In the genomic region with DNA sequence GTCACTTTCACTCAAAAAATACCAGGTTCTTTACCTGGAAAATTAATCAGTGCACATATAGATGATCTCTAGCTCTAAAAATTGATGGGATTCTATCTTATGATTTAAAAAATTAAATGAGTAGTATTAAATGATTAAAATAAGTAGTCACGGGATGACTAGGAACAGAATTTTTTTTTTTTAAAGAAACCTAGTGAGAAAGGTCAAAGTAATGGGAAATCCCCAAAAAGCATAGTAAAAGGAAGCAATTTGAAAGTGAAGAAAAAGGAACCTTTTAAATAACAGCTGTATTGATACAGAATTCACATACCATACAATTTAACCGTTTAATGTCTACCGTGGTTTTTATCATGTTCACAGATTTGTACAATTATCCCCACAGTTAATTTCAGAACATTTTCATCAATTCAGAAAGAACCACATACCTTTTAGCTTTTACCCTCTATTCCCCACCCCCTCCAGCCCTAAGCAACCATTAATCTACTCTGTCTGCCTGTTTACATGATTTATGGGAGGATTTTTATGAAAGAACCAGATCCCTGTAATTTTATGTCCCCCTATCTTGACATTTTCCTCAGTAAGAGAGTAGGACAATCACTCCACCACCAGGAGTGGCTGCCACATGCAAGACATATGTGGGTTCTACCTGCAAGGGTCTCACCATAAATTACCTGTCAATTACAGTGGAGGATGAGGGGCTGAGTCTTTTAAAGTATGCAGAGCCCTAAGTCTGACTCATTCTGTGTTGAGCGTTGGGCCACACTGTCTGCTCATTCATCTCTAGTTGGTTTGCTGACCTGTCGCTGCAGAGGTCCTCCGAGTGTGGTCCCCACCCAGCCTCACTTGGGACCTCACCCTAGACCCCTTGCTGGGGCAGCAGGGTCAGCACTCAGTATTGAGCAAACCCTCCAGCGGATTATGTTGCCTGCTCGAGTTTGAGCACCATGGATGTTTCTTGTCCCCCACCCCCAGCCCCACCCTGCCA, we compare ENCODE assay signal across 13 cellular contexts. TPM values are rescaled to one million over a fixed set of nuclear protein-coding genes. Genes with fewer than 3 reads are reported as not detected.
DNase-seq lines count a peak whose midpoint lies in the region; ATAC-seq and TF ChIP-seq lines count a peak whose summit lies in the region.
"Had no signal": no experiment of that assay in that cellular context is flagged by ENCODE, and none has a peak within 500 bp of the region (broad histone marks: within the 10 kb centered on the region; RNA-seq: fewer than 3 reads in every experiment).

No MANE protein-coding gene starts in this region.

- no peaks in the 10 kb centered on the region for H3K9me2 ChIP-seq in OCI-LY7 (ENCODE audit: insufficient read depth, low read length)

- H3K36me3 ChIP-seq in cardiac muscle cell: no peaks in the 10 kb centered on the region
- no peaks in the 10 kb centered on the region for H3K36me3 ChIP-seq in heart left ventricle
- no peaks in the 10 kb centered on the region; the same call in 1 of the 2 replicates for H3K36me3 ChIP-seq in OCI-LY7 (ENCODE audit: insufficient read depth, low read length)
- H3K36me3 ChIP-seq in uterus: no peaks in the 10 kb centered on the region
- H3K36me3 ChIP-seq: BE2C, gastrocnemius medialis had no signal

- peaks cover 23% of the 10 kb centered on the region for H3K4me1 ChIP-seq in cardiac muscle cell (ENCODE audit: low read depth)
- H3K4me1 ChIP-seq in heart left ventricle: peaks cover 0 to 73% (median 49%) of the 10 kb centered on the region in 12 donors
- peaks cover 84% of the 10 kb centered on the region for H3K4me1 ChIP-seq in OCI-LY7 (ENCODE audit: insufficient read depth, low read length, poor library complexity, severe bottlenecking)
- H3K4me1 ChIP-seq in uterus: peaks cover 0 to 5% of the 10 kb centered on the region in 2 donors
- H3K4me1 ChIP-seq: BE2C had no signal

- peak overlapping the region; percentile 79 for H3K4me2 ChIP-seq in OCI-LY7 (ENCODE audit: low read length)

- H3K27ac Mint-ChIP-seq in naive thymus-derived CD8-positive, alpha-beta T cell: peak overlapping the region in 1 of 10 donors; percentile 77
- H3K27ac Mint-ChIP-seq: progenitor cell of endocrine pancreas had no signal

- POLR2A ChIA-PET in OCI-LY7 (lab: Charles Lee): interaction anchor here (0.7 to 1.2 kb wide), 3 partner anchors 13 to 33 kb away, joined by 4 to 6 read pairs (median 5); no protein-coding TSS in a partner anchor
- POLR2A ChIA-PET in naive thymus-derived CD8-positive, alpha-beta T cell (lab: Charles Lee): interaction anchor here (0.6 kb wide), 1 partner anchor 19 kb away, joined by 5 read pairs; no protein-coding TSS in a partner anchor

- BruUV-seq in OCI-LY7 (replicated peaks; lab: Mats Ljungman, UMichigan): no TSS peak

- ATAC-seq in heart left ventricle (no peak), HG02759 (IDR thresholded peaks at IDR 0.05; ENCODE audit: unreplicated experiment) (peak; percentile 40), GM21576 (IDR thresholded peaks at IDR 0.05; ENCODE audit: unreplicated experiment) (no peak)
- no peak for ATAC-seq in naive thymus-derived CD8-positive, alpha-beta T cell
- ATAC-seq: gastrocnemius medialis, left ventricle myocardium superior had no signal

- peaks cover 6 to 17% (median 10%) of the 10 kb centered on the region in 5 donors for H3K27me3 Mint-ChIP-seq in naive thymus-derived CD8-positive, alpha-beta T cell

- no peaks in the 10 kb centered on the region for H4K20me1 ChIP-seq in OCI-LY7 (ENCODE audit: insufficient read depth, low read length)

- H3K27ac ChIP-seq in cardiac muscle cell: peak overlapping the region; percentile 97
- H3K27ac ChIP-seq in heart left ventricle: peak overlapping the region in 2 of 12 donors; percentile 24 to 91
- peak overlapping the region; percentile 40 for H3K27ac ChIP-seq in OCI-LY7 (ENCODE audit: low read depth, low read length, poor library complexity, severe bottlenecking)
- no peak overlapping the region for H3K27ac ChIP-seq in uterus

- H3K4me3 ChIP-seq in cardiac muscle cell (no peak overlapping the region), heart left ventricle (no peak overlapping the region), OCI-LY7 (ENCODE audit: low read depth, low read length, poor library complexity, severe bottlenecking) (peak overlapping the region; percentile 44), uterus (no peak overlapping the region)
- H3K4me3 ChIP-seq: gastrocnemius medialis had no signal

- no peaks in the 10 kb centered on the region for H3K9me3 ChIP-seq in cardiac muscle cell (ENCODE audit: low read depth)
- peaks cover 0 to 7% (median 0%) of the 10 kb centered on the region in 12 donors for H3K9me3 ChIP-seq in heart left ventricle
- no peaks in the 10 kb centered on the region for H3K9me3 ChIP-seq in OCI-LY7 (ENCODE audit: low read length)
- H3K9me3 ChIP-seq in uterus: no peaks in the 10 kb centered on the region
- H3K9me3 ChIP-seq: BE2C, gastrocnemius medialis had no signal

- DNase-seq in cardiac muscle cell (ENCODE audit: low read depth in 1 of 2, low spot score in 1 of 2) (no peak), heart left ventricle (no peak), OCI-LY7 (ENCODE audit: low spot score) (no peak), epidermal melanocyte (ENCODE audit: insufficient read length, low spot score) (no peak), uterus (no peak)
- no peak for DNase-seq in naive thymus-derived CD8-positive, alpha-beta T cell
- DNase-seq: BE2C, gastrocnemius medialis, left ventricle myocardium superior, T1000 had no signal

- peaks cover 0 to 1% (median 0%) of the 10 kb centered on the region in 9 donors for H3K9me3 Mint-ChIP-seq in naive thymus-derived CD8-positive, alpha-beta T cell

- H3K36me3 Mint-ChIP-seq in naive thymus-derived CD8-positive, alpha-beta T cell: no peaks in the 10 kb centered on the region

- H3K4me3 Mint-ChIP-seq in naive thymus-derived CD8-positive, alpha-beta T cell: peak overlapping the region in 1 of 10 donors; percentile 19

- H3K4me1 Mint-ChIP-seq in naive thymus-derived CD8-positive, alpha-beta T cell: peaks cover 0 to 76% (median 6%) of the 10 kb centered on the region in 4 donors

- TF ChIP-seq CTCF in cardiac muscle cell (IDR thresholded peaks at IDR 0.05; ENCODE audit: low read depth, low read length): no peak
- TF ChIP-seq CTCF in heart left ventricle (IDR thresholded peaks at IDR 0.05): no peak
- TF ChIP-seq CTCF in OCI-LY7 (conservative IDR thresholded peaks at IDR 0.05; ENCODE audit: low read length): no peak
- TF ChIP-seq CTCF in uterus (IDR thresholded peaks at IDR 0.05): no peak

- H2AFZ ChIP-seq in OCI-LY7 (ENCODE audit: low read length): no peak overlapping the region

- H3K79me2 ChIP-seq in OCI-LY7 (ENCODE audit: insufficient read depth, low read depth, low read length): peaks cover 4% of the 10 kb centered on the region; the same call in 1 of the 2 replicates

- CTCF ChIA-PET in OCI-LY7 (lab: Charles Lee; ENCODE audit: unreplicated experiment): interaction anchor here (0.5 kb wide), 1 partner anchor 14 kb away, joined by 3 read pairs; no protein-coding TSS in a partner anchor

- H3K27me3 ChIP-seq in cardiac muscle cell (no peaks in the 10 kb centered on the region), heart left ventricle (no peaks in the 10 kb centered on the region), uterus (no peaks in the 10 kb centered on the region)
- H3K27me3 ChIP-seq: BE2C, gastrocnemius medialis had no signal

- intact Hi-C loops in heart left ventricle (cut with DNase I) (loop anchor here in 1 of 10 donors (10.0 kb wide), 1 partner anchor 45 kb away; no protein-coding TSS in a partner anchor), OCI-LY7 (cut with micrococcal nuclease; ENCODE audit: unreplicated experiment) (loop anchor here (2.0 kb wide), 1 partner anchor 27 kb away; no protein-coding TSS in a partner anchor), uterus (cut with DNase I; ENCODE audit: low total_unique reads) (no loop called here)

- WGBS in heart left ventricle, 4 donors: 93 to 96% (median 95%) methylated on average over 8 of the region's 8 CpGs

- TF ChIP-seq POLR2A in heart left ventricle (IDR thresholded peaks at IDR 0.05) (no peak), uterus (IDR thresholded peaks at IDR 0.05) (no peak)

RNA-seq across cellular contexts. Expression of gene ANKRD33B, which starts 16.0 kb away (rescaled TPM):
- 6.4 and 14.8 TPM in 2 replicates for total RNA-seq in cardiac muscle cell
- 5.7 and 11.8 TPM in 2 replicates for polyA plus RNA-seq in cardiac muscle cell
- 10 to 100 TPM in 3 of 9 donors, 1 to 10 TPM in 6; 1.7 to 33.8 (median 5.2) TPM for total RNA-seq in heart left ventricle
- 1 to 10 TPM in 1 of 2 donors, under 1 TPM in 1; 0.98 to 1.2 TPM for polyA plus RNA-seq in heart left ventricle
- 5.6 TPM in 2 replicates for total RNA-seq in OCI-LY7 (2014; rRNA removed; shearing (Covaris generic))
- total RNA-seq in OCI-LY7 (2022): 10.1 and 11.4 TPM in 2 replicates
- total RNA-seq in naive thymus-derived CD8-positive, alpha-beta T cell: 1 to 10 TPM; 1.1 to 1.2 TPM
- under 1 TPM in 1 of 3 donors, not detected in 2; 0.06 TPM for polyA plus RNA-seq in naive thymus-derived CD8-positive, alpha-beta T cell
- total RNA-seq in uterus: 10 to 100 TPM in 1 of 4 donors, 1 to 10 TPM in 3; 2.1 to 24.1 (median 7.6) TPM

Comparison
In these comparisons a context has a peak if more than half of its experiments do, and no peak if none do; other contexts are left out.
1. H3K27ac ChIP-seq: peak in cardiac muscle cell (single experiment) and OCI-LY7 (single experiment); none in uterus (0 of 2).